31 cellular contexts compared by ENCODE assay signal in the genomic region with DNA sequence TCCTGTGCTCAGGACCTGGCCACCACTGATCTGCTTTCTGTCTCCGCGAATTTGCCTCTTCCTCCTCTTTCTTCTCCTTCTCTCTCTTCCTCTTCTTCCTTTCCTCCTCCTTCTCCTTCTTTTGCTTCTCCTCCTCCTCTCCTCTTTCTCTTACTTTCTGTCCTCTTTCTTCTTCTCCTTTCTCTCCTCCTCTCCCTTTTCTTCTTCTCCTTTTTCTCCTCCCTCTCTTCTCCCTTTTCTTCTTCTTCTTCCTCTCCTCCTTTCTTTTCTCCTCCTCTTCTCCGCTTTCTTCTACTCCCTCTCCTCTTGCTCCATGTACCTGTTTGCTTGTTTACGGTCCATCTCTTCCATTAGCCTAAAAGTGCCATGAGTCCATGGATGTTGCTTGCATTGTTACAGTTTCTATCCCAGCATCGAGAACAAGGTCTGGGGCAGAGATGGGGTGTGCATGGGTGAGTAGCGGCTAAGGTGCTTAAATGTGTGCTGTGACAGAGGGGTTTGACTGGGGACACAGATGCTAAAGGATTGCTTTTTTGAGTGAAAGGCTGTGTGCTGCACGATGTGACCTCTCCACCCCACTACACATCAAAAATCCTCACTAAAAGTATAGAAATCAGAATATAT. TPM values are rescaled to one million over a fixed set of nuclear protein-coding genes. Genes with fewer than 3 reads are reported as not detected.
"Had no signal": no experiment of that assay in that cellular context is flagged by ENCODE, and none has a peak within 500 bp of the region (broad histone marks: within the 10 kb centered on the region; RNA-seq: fewer than 3 reads in every experiment).

No MANE protein-coding gene starts in this region.

- DNase-seq: activated CD4-positive, alpha-beta memory T cell treated with anti-CD3 and anti-CD28 coated beads, Interleukin-2, amount 10 ng/mL, durations not matched to agents 7 days and 5 days; activated CD4-positive, alpha-beta T cell treated with anti-CD3 and anti-CD28 coated beads for 48 hours; activated naive CD4-positive, alpha-beta T cell; activated T-cell treated with anti-CD3 and anti-CD28 coated beads, Interleukin-2, amount 50 U/mL, for 48 hours; anterior cingulate cortex; foreskin keratinocyte; heart left ventricle; hypothalamus; kidney glomerular epithelial cell; left lung; lower lobe of right lung; ovary; stimulated activated CD4-positive, alpha-beta T cell treated with anti-CD3 and anti-CD28 coated beads, Interleukin-1b, Interleukin-23, amount 100 ng/mL, for 48 hours; stimulated activated CD4-positive, alpha-beta T cell treated with anti-CD3 and anti-CD28 coated beads, Interleukin-4, amount 100 ng/mL, for 4 hours; stimulated activated CD8-positive, alpha-beta memory T cell treated with anti-CD3 and anti-CD28 coated beads, Interleukin-4, amount 100 ng/mL, for 48 hours; stimulated activated naive B cell treated with anti-CD40 and anti-IgM and Interleukin-4, amounts not matched to agents 10 μg/mL and 1 μg/mL and 100 μg/mL, for 72 hours; stomach; T-helper 1 cell; thyroid gland; upper lobe of right lung; WERI-Rb-1 had no signal

- H3K27me3 Mint-ChIP-seq: stimulated activated naive B cell treated with anti-CD40 and anti-IgM and Interleukin-4, amounts not matched to agents 10 μg/mL and 1 μg/mL and 100 μg/mL, for 72 hours had no signal

- H3K4me3 Mint-ChIP-seq: activated CD4-positive, alpha-beta memory T cell treated with anti-CD3 and anti-CD28 coated beads, Interleukin-2, amount 10 ng/mL, durations not matched to agents 7 days and 5 days; activated naive CD8-positive, alpha-beta T cell; central memory CD8-positive, alpha-beta T cell; dendritic cell treated with granulocyte-macrophage colony-stimulating factor and Interleukin-4, amounts not matched to agents 40 ng/mL and 50 ng/mL, for 4 days; nephron; stimulated activated naive B cell treated with anti-CD40 and anti-IgM and Interleukin-4, amounts not matched to agents 10 μg/mL and 1 μg/mL and 100 μg/mL, for 72 hours had no signal

- H3K4me3 ChIP-seq: esophagus muscularis mucosa, heart left ventricle, left lung, lower lobe of right lung, ovary, smooth muscle cell, stomach, thyroid gland, upper lobe of right lung had no signal

- H3K4me1 ChIP-seq: stomach, thyroid gland had no signal

- H3K9me3 ChIP-seq: esophagus muscularis mucosa, heart left ventricle, left lung, lower lobe of right lung, neutrophil, ovary, stomach, thyroid gland, upper lobe of right lung had no signal

- H3K27me3 ChIP-seq: foreskin keratinocyte, left lung, neutrophil, ovary, stomach, thyroid gland, upper lobe of right lung had no signal

- H3K27ac ChIP-seq: esophagus muscularis mucosa, foreskin keratinocyte, heart left ventricle, left lung, lower lobe of right lung, neutrophil, ovary, stomach, thyroid gland, upper lobe of right lung, WERI-Rb-1 had no signal

- ATAC-seq: activated CD4-positive, CD25-positive, alpha-beta regulatory T cell treated with anti-CD3 and anti-CD28 coated beads, Interleukin-2, amount 50 U/mL, for 24 hours; foreskin keratinocyte; heart left ventricle; left lung; lower lobe of right lung; stimulated activated naive B cell treated with anti-CD40 and anti-IgM and Interleukin-4, amounts not matched to agents 10 μg/mL and 1 μg/mL and 100 μg/mL, for 72 hours; upper lobe of right lung had no signal

- H3K27ac Mint-ChIP-seq: activated CD4-positive, alpha-beta memory T cell treated with anti-CD3 and anti-CD28 coated beads, Interleukin-2, amount 10 ng/mL, durations not matched to agents 7 days and 5 days; activated naive CD8-positive, alpha-beta T cell; dendritic cell treated with granulocyte-macrophage colony-stimulating factor and Interleukin-4, amounts not matched to agents 40 ng/mL and 50 ng/mL, for 4 days; nephron; progenitor cell of endocrine pancreas; stimulated activated naive B cell treated with anti-CD40 and anti-IgM and Interleukin-4, amounts not matched to agents 10 μg/mL and 1 μg/mL and 100 μg/mL, for 72 hours had no signal

- H3K36me3 ChIP-seq: esophagus muscularis mucosa, heart left ventricle, left lung, lower lobe of right lung, neutrophil, ovary, stomach, thyroid gland, upper lobe of right lung, WERI-Rb-1 had no signal

- H3K36me3 Mint-ChIP-seq: stimulated activated naive B cell treated with anti-CD40 and anti-IgM and Interleukin-4, amounts not matched to agents 10 μg/mL and 1 μg/mL and 100 μg/mL, for 72 hours had no signal

- H3K9me3 Mint-ChIP-seq: activated CD4-positive, alpha-beta memory T cell treated with anti-CD3 and anti-CD28 coated beads, Interleukin-2, amount 10 ng/mL, durations not matched to agents 7 days and 5 days; central memory CD8-positive, alpha-beta T cell; dendritic cell treated with granulocyte-macrophage colony-stimulating factor and Interleukin-4, amounts not matched to agents 40 ng/mL and 50 ng/mL, for 4 days; nephron; stimulated activated naive B cell treated with anti-CD40 and anti-IgM and Interleukin-4, amounts not matched to agents 10 μg/mL and 1 μg/mL and 100 μg/mL, for 72 hours had no signal

RNA-seq across cellular contexts. Expression of gene SH2D4B, which starts 7.7 kb away (rescaled TPM):
- total RNA-seq: foreskin keratinocyte, mucosa of gallbladder had no signal
- polyA plus RNA-seq: foreskin keratinocyte, heart left ventricle, smooth muscle cell had no signal
